In genomic region chr20:34111712-34112599, GRCh38 we compare ENCODE assay signal across 8 cellular contexts. TPM values are rescaled to one million over a fixed set of nuclear protein-coding genes. Genes with fewer than 3 reads are reported as not detected.
DNase-seq lines count a peak whose midpoint lies in the region; ATAC-seq and TF ChIP-seq lines count a peak whose summit lies in the region.

EIF2S2 (minus strand) TSS chr20:34112243; CDS start chr20:34112110, 133 bp downstream.

- H3K27ac Mint-ChIP-seq in HFFc6 = peak within 1 kb of the TSS; percentile 95
- H3K27ac Mint-ChIP-seq in activated naive CD4-positive, alpha-beta T cell treated with anti-CD3 and anti-CD28 coated beads, Interleukin-2, amount 10 ng/mL, durations not matched to agents 7 days and 5 days = peak within 1 kb of the TSS; percentile 97

- peak within 1 kb of the TSS; percentile 92 for H3K27ac ChIP-seq in SK-N-MC
- peak within 1 kb of the TSS; percentile 89 to 97 (median 96) for H3K27ac ChIP-seq in gastroesophageal sphincter
- peak within 1 kb of the TSS; percentile 90 for H3K27ac ChIP-seq in neutrophil
- H3K27ac ChIP-seq in substantia nigra (ENCODE audit: low read depth, low read length, poor library complexity, severe bottlenecking) = peak within 1 kb of the TSS; percentile 88

- H3K4me1 ChIP-seq in gastroesophageal sphincter = peaks cover 3 to 52% (median 17%) of the 10 kb centered on the region in 3 donors
- peaks cover 25 to 30% of the 10 kb centered on the region in 2 experiments for H3K4me1 ChIP-seq in neutrophil (ENCODE audit: control insufficient read depth in 1 of 2, insufficient read depth in 1 of 2, low read depth in 1 of 2, low read length in 1 of 2)

- no peak for TF ChIP-seq EP300 in gastroesophageal sphincter (IDR thresholded peaks at IDR 0.05)

- peaks cover 20% of the 10 kb centered on the region for H3K36me3 Mint-ChIP-seq in HFFc6 (ENCODE audit: low read depth)
- H3K36me3 Mint-ChIP-seq in activated naive CD4-positive, alpha-beta T cell treated with anti-CD3 and anti-CD28 coated beads, Interleukin-2, amount 10 ng/mL, durations not matched to agents 7 days and 5 days = peaks cover 32% of the 10 kb centered on the region

- H3K9me3 Mint-ChIP-seq in HFFc6 = no peaks in the 10 kb centered on the region
- H3K9me3 Mint-ChIP-seq in activated naive CD4-positive, alpha-beta T cell treated with anti-CD3 and anti-CD28 coated beads, Interleukin-2, amount 10 ng/mL, durations not matched to agents 7 days and 5 days = no peaks in the 10 kb centered on the region

- H3K27me3 ChIP-seq in gastroesophageal sphincter (no peaks in the 10 kb centered on the region), neutrophil (no peaks in the 10 kb centered on the region)

- 0% methylated on average over 13 to 26 of the region's 81 CpGs for WGBS in gastroesophageal sphincter (ENCODE audit: low coverage in 1 of 2), 2 donors

- CTCF ChIA-PET in activated naive CD4-positive, alpha-beta T cell treated with anti-CD3 and anti-CD28 coated beads, Interleukin-2, amount 10 ng/mL, durations not matched to agents 7 days and 5 days (lab: Charles Lee) = interaction anchor here (0.7 to 2.4 kb wide), 7 partner anchors 8 to 318 kb away, joined by 3 to 9 read pairs (median 3); no protein-coding TSS in a partner anchor

- peaks cover 3% of the 10 kb centered on the region for H3K27me3 Mint-ChIP-seq in HFFc6 (ENCODE audit: insufficient read depth)
- H3K27me3 Mint-ChIP-seq in activated naive CD4-positive, alpha-beta T cell treated with anti-CD3 and anti-CD28 coated beads, Interleukin-2, amount 10 ng/mL, durations not matched to agents 7 days and 5 days = peaks cover 11% of the 10 kb centered on the region

- peak within 1 kb of the TSS; percentile 93 for H3K4me3 ChIP-seq in NB4 (ENCODE audit: low read depth, low read length)
- peak within 1 kb of the TSS; percentile 84 for H3K4me3 ChIP-seq in SK-N-MC
- H3K4me3 ChIP-seq in gastroesophageal sphincter = peak within 1 kb of the TSS; percentile 86 to 96
- H3K4me3 ChIP-seq in neutrophil (ENCODE audit: low read depth in 1 of 2, low read length in 1 of 2) = peak within 1 kb of the TSS; percentile 96 to 97

- TF ChIP-seq CTCF in HFFc6 (IDR thresholded peaks at IDR 0.05) (no peak), NB4 (IDR thresholded peaks at IDR 0.05; ENCODE audit: low read depth, low read length) (no peak), gastroesophageal sphincter (IDR thresholded peaks at IDR 0.05) (peak in 2 of 4 experiments; percentile 10 to 46), neutrophil (IDR thresholded peaks at IDR 0.05) (peak; percentile 47)

- DNase-seq in GM04503 (ENCODE audit: low read depth) (peak; percentile 89), HFFc6 (peak; percentile 96), NB4 (ENCODE audit: low read depth) (peak; percentile 100), SK-N-MC (ENCODE audit: low read depth, low spot score) (peak; percentile 90), substantia nigra (lab: John Stamatoyannopoulos, UW) (peak; percentile 61 to 97 (median 90))
- DNase-seq in activated naive CD4-positive, alpha-beta T cell treated with anti-CD3 and anti-CD28 coated beads, Interleukin-2, amount 10 ng/mL, durations not matched to agents 7 days and 5 days = peak; percentile 96

- peaks cover 47% of the 10 kb centered on the region for H3K4me1 Mint-ChIP-seq in HFFc6 (ENCODE audit: low read depth)
- H3K4me1 Mint-ChIP-seq in activated naive CD4-positive, alpha-beta T cell treated with anti-CD3 and anti-CD28 coated beads, Interleukin-2, amount 10 ng/mL, durations not matched to agents 7 days and 5 days = peaks cover 39% of the 10 kb centered on the region

- H3K9ac ChIP-seq in SK-N-MC (ENCODE audit: insufficient read length) = peak within 1 kb of the TSS; percentile 98

- H3K4me3 Mint-ChIP-seq in HFFc6 = peak within 1 kb of the TSS; percentile 98
- H3K4me3 Mint-ChIP-seq in activated naive CD4-positive, alpha-beta T cell treated with anti-CD3 and anti-CD28 coated beads, Interleukin-2, amount 10 ng/mL, durations not matched to agents 7 days and 5 days = peak within 1 kb of the TSS; percentile 91

- H3K36me3 ChIP-seq in SK-N-MC (ENCODE audit: insufficient read depth, low read length) (peaks cover 41% of the 10 kb centered on the region), gastroesophageal sphincter (peaks cover 0 to 12% of the 10 kb centered on the region in 2 donors), neutrophil (no peaks in the 10 kb centered on the region)

- peak; percentile 92 for TF ChIP-seq POLR2A in NB4 (IDR thresholded peaks at IDR 0.05; ENCODE audit: extremely low read depth, insufficient read length)
- TF ChIP-seq POLR2A in gastroesophageal sphincter (IDR thresholded peaks at IDR 0.05) = peak; percentile 95 to 97

- peak; percentile 97 for ATAC-seq in gastroesophageal sphincter

- H3K9me3 ChIP-seq in SK-N-MC (ENCODE audit: low read depth, low read length) (no peaks in the 10 kb centered on the region), gastroesophageal sphincter (no peaks in the 10 kb centered on the region), neutrophil (no peaks in the 10 kb centered on the region)

RNA-seq across cellular contexts. Expression of gene EIF2S2, which starts in this region (rescaled TPM):
- 100 to 1,000 TPM in 1 of 6 experiments, 10 to 100 TPM in 5; 85.7 to 101 (median 94.5) TPM for total RNA-seq in HFFc6 (2021; fragmentation: NEBNext Ultra II Directional; extraction: Animal tissue kit (Norgen Biotek cat#: 25700))
- total RNA-seq in gastroesophageal sphincter = 10 to 100 TPM; 44.4 to 65.6 (median 56.8) TPM

Comparison
In these comparisons a context has a peak if more than half of its experiments do, and no peak if none do; other contexts are left out.
1. Peak in every context shown above with its lines: DNase-seq, ATAC-seq, H3K4me3 ChIP-seq and H3K27ac ChIP-seq.